8 cellular contexts compared by ENCODE assay signal in the genomic region with DNA sequence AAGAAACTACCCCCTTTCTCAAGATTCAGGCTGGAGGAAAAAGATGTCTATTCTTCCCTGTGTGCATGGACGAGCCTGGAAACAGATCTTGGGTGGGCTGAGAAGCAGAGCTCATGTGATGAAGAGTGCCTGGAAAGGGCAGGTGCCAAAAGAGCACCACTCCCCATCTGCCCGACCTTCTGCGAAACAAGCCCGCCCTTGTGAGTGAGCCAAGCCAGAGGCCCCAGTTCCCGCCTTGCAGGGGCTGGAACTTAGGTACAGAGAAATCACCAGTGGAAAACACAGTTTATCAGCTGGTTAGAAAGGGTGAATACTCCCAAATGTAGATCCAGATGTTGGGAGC. TPM values are rescaled to one million over a fixed set of nuclear protein-coding genes. Genes with fewer than 3 reads are reported as not detected.
A peak's percentile ranks its signal among the peaks of the same experiment; 100 is the strongest.
DNase-seq lines count a peak whose midpoint lies in the region; ATAC-seq lines count a peak whose summit lies in the region.

No MANE protein-coding gene starts in this region.

- H3K9me3 Mint-ChIP-seq in activated CD4-positive, alpha-beta T cell treated with anti-CD3 and anti-CD28 coated beads for 36 hours (ENCODE audit: low read depth) = no peaks in the 10 kb centered on the region
- H3K9me3 Mint-ChIP-seq in activated naive CD8-positive, alpha-beta T cell treated with anti-CD3 and anti-CD28 coated beads, Interleukin-2, amount 50 U/mL, for 24 hours = no peaks in the 10 kb centered on the region

- no peaks in the 10 kb centered on the region for H3K9me3 ChIP-seq in iPS-20b (ENCODE audit: insufficient read depth, low read depth, low read length)
- no peaks in the 10 kb centered on the region for H3K9me3 ChIP-seq in stomach smooth muscle (ENCODE audit: control insufficient read depth in 2 of 2, low read length in 2 of 2)

- H3K27ac Mint-ChIP-seq in activated CD4-positive, alpha-beta T cell treated with anti-CD3 and anti-CD28 coated beads for 36 hours = peak overlapping the region; percentile 75
- peak overlapping the region; percentile 67 for H3K27ac Mint-ChIP-seq in activated naive CD8-positive, alpha-beta T cell treated with anti-CD3 and anti-CD28 coated beads, Interleukin-2, amount 50 U/mL, for 24 hours

- no peaks in the 10 kb centered on the region for H3K27me3 Mint-ChIP-seq in activated CD4-positive, alpha-beta T cell treated with anti-CD3 and anti-CD28 coated beads for 36 hours
- H3K27me3 Mint-ChIP-seq in activated naive CD8-positive, alpha-beta T cell treated with anti-CD3 and anti-CD28 coated beads, Interleukin-2, amount 50 U/mL, for 24 hours = peaks cover 6% of the 10 kb centered on the region

- peaks cover 25% of the 10 kb centered on the region for H3K36me3 Mint-ChIP-seq in activated CD4-positive, alpha-beta T cell treated with anti-CD3 and anti-CD28 coated beads for 36 hours (ENCODE audit: low read depth)
- H3K36me3 Mint-ChIP-seq in activated naive CD8-positive, alpha-beta T cell treated with anti-CD3 and anti-CD28 coated beads, Interleukin-2, amount 50 U/mL, for 24 hours (ENCODE audit: low read depth) = peaks cover 22% of the 10 kb centered on the region

- H3K27me3 ChIP-seq in iPS-20b (ENCODE audit: insufficient read depth, low read length) = peaks cover 88% of the 10 kb centered on the region
- no peaks in the 10 kb centered on the region for H3K27me3 ChIP-seq in stomach smooth muscle (ENCODE audit: control insufficient read depth in 1 of 2, insufficient read depth in 2 of 2, low read length in 2 of 2)

- H3K4me1 ChIP-seq in iPS-20b (ENCODE audit: insufficient read depth, low read length) (peaks cover 37% of the 10 kb centered on the region), stomach smooth muscle (ENCODE audit: control insufficient read depth, insufficient read depth, low read length) (peaks cover 54% of the 10 kb centered on the region)

- CTCF ChIA-PET in activated CD4-positive, alpha-beta T cell treated with anti-CD3 and anti-CD28 coated beads for 36 hours (lab: Charles Lee) = interaction anchor here (1.0 to 2.2 kb wide), 2 partner anchors 27 to 52 kb away, joined by 3 to 6 read pairs; a partner anchor contains a TSS

- ATAC-seq in activated CD4-positive, alpha-beta T cell treated with anti-CD3 and anti-CD28 coated beads for 36 hours = no peak
- no peak for ATAC-seq in activated naive CD8-positive, alpha-beta T cell treated with anti-CD3 and anti-CD28 coated beads, Interleukin-2, amount 50 U/mL, for 24 hours
- no peak for ATAC-seq in GM19351 (IDR thresholded peaks at IDR 0.05; ENCODE audit: unreplicated experiment)

- peaks cover 51% of the 10 kb centered on the region for H3K4me1 Mint-ChIP-seq in activated CD4-positive, alpha-beta T cell treated with anti-CD3 and anti-CD28 coated beads for 36 hours
- peaks cover 53% of the 10 kb centered on the region for H3K4me1 Mint-ChIP-seq in activated naive CD8-positive, alpha-beta T cell treated with anti-CD3 and anti-CD28 coated beads, Interleukin-2, amount 50 U/mL, for 24 hours

- 0 out of 2 replicates have a peak overlapping the region, but pooled peaks have one; percentile 16 for H3K9ac ChIP-seq in iPS-20b (ENCODE audit: low read depth, low read length)
- peak overlapping the region; percentile 80 to 93 for H3K9ac ChIP-seq in stomach smooth muscle (ENCODE audit: low read length in 2 of 2)

- H3K4me3 ChIP-seq in iPS-20b (ENCODE audit: low read length) = peak overlapping the region; percentile 80; the same call in 1 of the 2 replicates
- peak overlapping the region; percentile 69 to 82 for H3K4me3 ChIP-seq in stomach smooth muscle (ENCODE audit: low read length in 2 of 2)

- H3K36me3 ChIP-seq in iPS-20b (ENCODE audit: insufficient read depth, low read depth, low read length) (no peaks in the 10 kb centered on the region), stomach smooth muscle (ENCODE audit: control insufficient read depth in 2 of 2, insufficient read depth in 2 of 2, low read length in 2 of 2) (peaks cover 0 to 6% of the 10 kb centered on the region in 2 donors)

- intact Hi-C loops in activated CD4-positive, alpha-beta T cell treated with anti-CD3 and anti-CD28 coated beads for 36 hours (cut with DNase I, micrococcal nuclease) = loop anchor here in 1 of 2 experiments (5.0 to 10.0 kb wide), 2 partner anchors 125 to 223 kb away; a partner anchor contains a TSS

- POLR2A ChIA-PET in activated CD4-positive, alpha-beta T cell treated with anti-CD3 and anti-CD28 coated beads for 36 hours (lab: Charles Lee) = no interaction called here

- peak overlapping the region; percentile 87 for H3K4me3 Mint-ChIP-seq in activated CD4-positive, alpha-beta T cell treated with anti-CD3 and anti-CD28 coated beads for 36 hours
- H3K4me3 Mint-ChIP-seq in activated naive CD8-positive, alpha-beta T cell treated with anti-CD3 and anti-CD28 coated beads, Interleukin-2, amount 50 U/mL, for 24 hours = peak overlapping the region; percentile 87

- no peak overlapping the region for H3K27ac ChIP-seq in iPS-20b (ENCODE audit: low read length)
- H3K27ac ChIP-seq in stomach smooth muscle (ENCODE audit: low read length) = peak overlapping the region; percentile 73

- DNase-seq in activated CD4-positive, alpha-beta T cell treated with anti-CD3 and anti-CD28 coated beads for 36 hours = no peak
- no peak for DNase-seq in activated CD4-positive, alpha-beta T cell treated with anti-CD3 and anti-CD28 coated beads, Interleukin-2, amount 50 U/mL, for 48 hours
- no peak for DNase-seq in activated naive CD8-positive, alpha-beta T cell treated with anti-CD3 and anti-CD28 coated beads, Interleukin-2, amount 50 U/mL, for 24 hours
- DNase-seq in NCI-H2029 treated with DMSO at 0.1 percent for 48 hours (lab: John Stamatoyannopoulos, UW) (no peak), iPS-NIHi11 (ENCODE audit: low spot score) (no peak)

RNA-seq across cellular contexts. Expression of a gene that starts 26.7 kb away (rescaled TPM):
- total RNA-seq in activated CD4-positive, alpha-beta T cell treated with anti-CD3 and anti-CD28 coated beads for 36 hours = not detected
